In genomic region chr6:11774392-11774791, GRCh38 we compare ENCODE assay signal across 23 cellular contexts. TPM values are rescaled to one million over a fixed set of nuclear protein-coding genes. Genes with fewer than 3 reads are reported as not detected.
"Had no signal": no experiment of that assay in that cellular context is flagged by ENCODE, and none has a peak within 500 bp of the region (broad histone marks: within the 10 kb centered on the region; RNA-seq: fewer than 3 reads in every experiment).

No MANE protein-coding gene starts in this region.

- H3K4me3 Mint-ChIP-seq: effector memory CD8-positive, alpha-beta T cell; naive B cell; nephron progenitor cell; stimulated activated effector memory CD8-positive, alpha-beta T cell treated with anti-CD3 and anti-CD28 coated beads, Interleukin-12 subunit alpha, Interleukin-12 subunit beta, amount 100 ng/mL, for 72 hours; type B pancreatic cell had no signal

- H3K4me1 Mint-ChIP-seq: naive B cell had no signal

- H3K36me3 ChIP-seq: esophagus muscularis mucosa, gastrocnemius medialis, left ventricle myocardium inferior, prostate gland, right lobe of liver, suprapubic skin, thyroid gland, uterus had no signal

- ATAC-seq: effector memory CD8-positive, alpha-beta T cell; gastrocnemius medialis; left cardiac atrium; right lobe of liver; stimulated activated effector memory CD8-positive, alpha-beta T cell treated with anti-CD3 and anti-CD28 coated beads, Interleukin-12 subunit alpha, Interleukin-12 subunit beta, amount 100 ng/mL, for 72 hours; stimulated activated naive CD8-positive, alpha-beta T cell treated with anti-CD3 and anti-CD28 coated beads, Interleukin-15, Interleukin-2, amounts not matched to agents 100 U/mL and 50 U/mL, for 24 hours had no signal

- DNase-seq: cortex of kidney; effector memory CD8-positive, alpha-beta T cell; gastrocnemius medialis; kidney; left cardiac atrium; left ventricle myocardium inferior; mesenchymal stem cell; naive B cell; nephron progenitor cell; right lobe of liver; stimulated activated CD4-positive, alpha-beta T cell treated with anti-CD3 and anti-CD28 coated beads, Interleukin-4, amount 100 ng/mL, for 1 hour; stimulated activated CD8-positive, alpha-beta memory T cell treated with anti-CD3 and anti-CD28 coated beads, Interleukin-4, amount 100 ng/mL, for 48 hours; stimulated activated naive CD8-positive, alpha-beta T cell treated with anti-CD3 and anti-CD28 coated beads, Interleukin-15, Interleukin-2, amounts not matched to agents 100 U/mL and 50 U/mL, for 24 hours; thyroid gland; uterus had no signal

- H3K27ac ChIP-seq: epithelial cell of prostate, esophagus muscularis mucosa, gastrocnemius medialis, left ventricle myocardium inferior, parathyroid adenoma, prostate gland, right lobe of liver, suprapubic skin, thyroid gland, uterus had no signal

- H3K9me3 Mint-ChIP-seq: effector memory CD8-positive, alpha-beta T cell; naive B cell; nephron progenitor cell; stimulated activated effector memory CD8-positive, alpha-beta T cell treated with anti-CD3 and anti-CD28 coated beads, Interleukin-12 subunit alpha, Interleukin-12 subunit beta, amount 100 ng/mL, for 72 hours; type B pancreatic cell had no signal

- H3K9me3 ChIP-seq: esophagus muscularis mucosa, gastrocnemius medialis, left ventricle myocardium inferior, prostate gland, right lobe of liver, suprapubic skin, thyroid gland, uterus had no signal

- H3K4me3 ChIP-seq: esophagus muscularis mucosa, gastrocnemius medialis, left ventricle myocardium inferior, lung, prostate gland, right lobe of liver, suprapubic skin, thyroid gland, uterus had no signal

- H3K4me1 ChIP-seq: prostate gland, right lobe of liver, uterus had no signal

- H3K27me3 ChIP-seq: esophagus muscularis mucosa, gastrocnemius medialis, right lobe of liver, suprapubic skin, thyroid gland, uterus had no signal

- H3K36me3 Mint-ChIP-seq: naive B cell; stimulated activated effector memory CD8-positive, alpha-beta T cell treated with anti-CD3 and anti-CD28 coated beads, Interleukin-12 subunit alpha, Interleukin-12 subunit beta, amount 100 ng/mL, for 72 hours; type B pancreatic cell had no signal

- H3K27ac Mint-ChIP-seq: effector memory CD8-positive, alpha-beta T cell; naive B cell; nephron progenitor cell; stimulated activated effector memory CD8-positive, alpha-beta T cell treated with anti-CD3 and anti-CD28 coated beads, Interleukin-12 subunit alpha, Interleukin-12 subunit beta, amount 100 ng/mL, for 72 hours; type B pancreatic cell had no signal

RNA-seq across cellular contexts. Expression of gene ADTRP, which starts 4.2 kb away (rescaled TPM):
- total RNA-seq: uterus had no signal
